ENCODE assay signal across 20 cellular contexts in the genomic region with DNA sequence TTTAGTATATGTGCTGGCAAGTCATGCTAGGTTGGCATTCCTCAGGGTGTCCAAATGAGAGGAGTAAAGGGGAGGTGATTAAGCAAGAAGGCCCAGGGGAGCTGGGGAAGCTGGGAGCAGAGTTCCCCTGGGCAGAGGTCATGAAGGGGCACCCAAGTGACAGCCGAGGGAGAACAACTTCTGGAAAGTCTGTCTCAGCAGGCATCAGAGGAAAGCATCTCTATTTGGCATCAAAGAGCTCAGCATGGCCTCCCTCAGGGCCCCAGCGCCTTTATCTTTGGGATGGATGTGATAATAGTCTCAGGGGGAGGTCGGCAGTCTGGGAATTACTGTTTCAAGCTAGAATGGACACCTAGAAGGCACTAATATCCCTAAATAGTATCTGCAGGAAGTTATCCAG. TPM values are rescaled to one million over a fixed set of nuclear protein-coding genes. Genes with fewer than 3 reads are reported as not detected.
DNase-seq lines count a peak whose midpoint lies in the region; ATAC-seq and TF ChIP-seq lines count a peak whose summit lies in the region.
"Had no signal": no experiment of that assay in that cellular context is flagged by ENCODE, and none has a peak within 500 bp of the region (broad histone marks: within the 10 kb centered on the region; RNA-seq: fewer than 3 reads in every experiment).

No MANE protein-coding gene starts in this region.

- no peak overlapping the region for H3K4me2 ChIP-seq in mesenchymal stem cell (ENCODE audit: low read length, poor library complexity, severe bottlenecking)

- no TSS peak for BruUV-seq in Panc1 (replicated peaks; lab: Mats Ljungman, UMichigan)

- CTCF ChIA-PET in activated CD4-positive, alpha-beta T cell treated with anti-CD3 and anti-CD28 coated beads, Interleukin-2, amount 10 ng/mL, durations not matched to agents 7 days and 5 days (lab: Charles Lee) = interaction anchor here (1.0 to 1.8 kb wide), 2 partner anchors 15 to 35 kb away, joined by 4 to 6 read pairs; no protein-coding TSS in a partner anchor
- CTCF ChIA-PET in Panc1 (lab: Charles Lee) = no interaction called here

- 28% methylated on average over 3 of the region's 3 CpGs for WGBS in mesenchymal stem cell

- no peak overlapping the region for H3K23ac ChIP-seq in mesenchymal stem cell (ENCODE audit: low read length in 2 of 2)

- H2BK5ac ChIP-seq in mesenchymal stem cell (ENCODE audit: low read depth, low read length, poor library complexity, severe bottlenecking) = no peak overlapping the region

- peak overlapping the region; percentile 41 for H2AK5ac ChIP-seq in mesenchymal stem cell (ENCODE audit: low read length, severe bottlenecking)

- no peak overlapping the region for H3K9ac ChIP-seq in mesenchymal stem cell (ENCODE audit: low read length)

- ATAC-seq in Panc1 (no peak), mucosa of descending colon (no peak)

- H3K4ac ChIP-seq in mesenchymal stem cell (ENCODE audit: low read depth in 1 of 2, low read length in 2 of 2) = no peak overlapping the region

- H2BK12ac ChIP-seq in mesenchymal stem cell (ENCODE audit: low read length in 2 of 2) = no peak overlapping the region

- peaks cover 17% of the 10 kb centered on the region for H3K4me1 Mint-ChIP-seq in activated CD4-positive, alpha-beta T cell treated with anti-CD3 and anti-CD28 coated beads, Interleukin-2, amount 10 ng/mL, durations not matched to agents 7 days and 5 days
- H3K4me1 Mint-ChIP-seq in activated CD4-positive, alpha-beta T cell treated with anti-CD3 and anti-CD28 coated beads, Interleukin-2, amount 10 ng/mL, durations not matched to agents 24 days and 14 days = peaks cover 20% of the 10 kb centered on the region
- peaks cover 22% of the 10 kb centered on the region for H3K4me1 Mint-ChIP-seq in progenitor cell of endocrine pancreas (ENCODE audit: low read depth)

- peaks cover 8% of the 10 kb centered on the region for H3K36me3 Mint-ChIP-seq in activated CD4-positive, alpha-beta T cell treated with anti-CD3 and anti-CD28 coated beads, Interleukin-2, amount 10 ng/mL, durations not matched to agents 7 days and 5 days (ENCODE audit: low read depth)
- peaks cover 12% of the 10 kb centered on the region for H3K36me3 Mint-ChIP-seq in activated CD4-positive, alpha-beta T cell treated with anti-CD3 and anti-CD28 coated beads, Interleukin-2, amount 10 ng/mL, durations not matched to agents 24 days and 14 days (ENCODE audit: low read depth)
- no peaks in the 10 kb centered on the region for H3K36me3 Mint-ChIP-seq in progenitor cell of endocrine pancreas (ENCODE audit: insufficient read depth)

- H3K18ac ChIP-seq in mesenchymal stem cell (ENCODE audit: low read depth in 1 of 2, low read length in 2 of 2) = no peak overlapping the region

- no peak overlapping the region for H4K8ac ChIP-seq in mesenchymal stem cell (ENCODE audit: low read length)

- in situ Hi-C loops in Panc1 (cut with HindIII; ENCODE audit: low pct_unique_long_range_greater_than_20kb, low sequenced_read_pairs) = no loop called here

- H3K9me3 Mint-ChIP-seq in activated CD4-positive, alpha-beta T cell treated with anti-CD3 and anti-CD28 coated beads, Interleukin-2, amount 10 ng/mL, durations not matched to agents 7 days and 5 days = no peaks in the 10 kb centered on the region
- H3K9me3 Mint-ChIP-seq in activated CD4-positive, alpha-beta T cell treated with anti-CD3 and anti-CD28 coated beads, Interleukin-2, amount 10 ng/mL, durations not matched to agents 24 days and 14 days = no peaks in the 10 kb centered on the region
- no peaks in the 10 kb centered on the region for H3K9me3 Mint-ChIP-seq in progenitor cell of endocrine pancreas (ENCODE audit: low read depth)
- H3K9me3 Mint-ChIP-seq: CD8-positive, alpha-beta memory T cell; IgD-negative memory B cell had no signal

- no peaks in the 10 kb centered on the region for H3K79me1 ChIP-seq in mesenchymal stem cell (replicated peaks; ENCODE audit: low read length, poor library complexity, severe bottlenecking)

- H2AFZ ChIP-seq in mesenchymal stem cell (ENCODE audit: low read depth, low read length) = no peak overlapping the region

- no peaks in the 10 kb centered on the region for H3K27me3 Mint-ChIP-seq in activated CD4-positive, alpha-beta T cell treated with anti-CD3 and anti-CD28 coated beads, Interleukin-2, amount 10 ng/mL, durations not matched to agents 7 days and 5 days
- H3K27me3 Mint-ChIP-seq in activated CD4-positive, alpha-beta T cell treated with anti-CD3 and anti-CD28 coated beads, Interleukin-2, amount 10 ng/mL, durations not matched to agents 24 days and 14 days = no peaks in the 10 kb centered on the region
- H3K27me3 Mint-ChIP-seq in progenitor cell of endocrine pancreas = no peaks in the 10 kb centered on the region
- H3K27me3 Mint-ChIP-seq: IgD-negative memory B cell had no signal

- H3K4me3 ChIP-seq in Panc1 (ENCODE audit: low read depth in 2 of 2, low read length in 2 of 2) (no peak overlapping the region), mesenchymal stem cell (ENCODE audit: insufficient read depth in 1 of 2, low read depth in 1 of 2, low read length in 2 of 2) (no peak overlapping the region), mucosa of descending colon (no peak overlapping the region)

- TF ChIP-seq CTCF in Panc1 (IDR thresholded peaks at IDR 0.05) = no peak
- no peak for TF ChIP-seq CTCF in progenitor cell of endocrine pancreas (IDR thresholded peaks at IDR 0.05; ENCODE audit: unreplicated experiment)
- no peak for TF ChIP-seq CTCF in mucosa of descending colon (IDR thresholded peaks at IDR 0.05)

- peak overlapping the region; percentile 7 for H3K27ac Mint-ChIP-seq in activated CD4-positive, alpha-beta T cell treated with anti-CD3 and anti-CD28 coated beads, Interleukin-2, amount 10 ng/mL, durations not matched to agents 7 days and 5 days
- no peak overlapping the region for H3K27ac Mint-ChIP-seq in activated CD4-positive, alpha-beta T cell treated with anti-CD3 and anti-CD28 coated beads, Interleukin-2, amount 10 ng/mL, durations not matched to agents 24 days and 14 days
- H3K27ac Mint-ChIP-seq in progenitor cell of endocrine pancreas = peak overlapping the region; percentile 29
- H3K27ac Mint-ChIP-seq: CD8-positive, alpha-beta memory T cell had no signal

- no peak overlapping the region for H2BK120ac ChIP-seq in mesenchymal stem cell (ENCODE audit: low read depth, low read length)

- POLR2A ChIA-PET in activated CD4-positive, alpha-beta T cell treated with anti-CD3 and anti-CD28 coated beads, Interleukin-2, amount 10 ng/mL, durations not matched to agents 7 days and 5 days (lab: Charles Lee) = no interaction called here
- POLR2A ChIA-PET in Panc1 (lab: Charles Lee) = interaction anchor here (0.6 kb wide), 1 partner anchor 9 kb away, joined by 7 read pairs; no protein-coding TSS in a partner anchor

- H4K91ac ChIP-seq in mesenchymal stem cell (ENCODE audit: low read length) = no peak overlapping the region

- no peaks in the 10 kb centered on the region for H3K27me3 ChIP-seq in Panc1 (ENCODE audit: control insufficient read depth, insufficient read depth, low read length)
- H3K27me3 ChIP-seq in mesenchymal stem cell (ENCODE audit: control insufficient read depth in 1 of 2, insufficient read depth in 1 of 2, low read length in 2 of 2) = no peaks in the 10 kb centered on the region

- no peak overlapping the region for H3K4me3 Mint-ChIP-seq in activated CD4-positive, alpha-beta T cell treated with anti-CD3 and anti-CD28 coated beads, Interleukin-2, amount 10 ng/mL, durations not matched to agents 7 days and 5 days
- no peak overlapping the region for H3K4me3 Mint-ChIP-seq in activated CD4-positive, alpha-beta T cell treated with anti-CD3 and anti-CD28 coated beads, Interleukin-2, amount 10 ng/mL, durations not matched to agents 24 days and 14 days
- H3K4me3 Mint-ChIP-seq in progenitor cell of endocrine pancreas (ENCODE audit: low read depth) = no peak overlapping the region
- H3K4me3 Mint-ChIP-seq: CD8-positive, alpha-beta memory T cell had no signal

- H3K27ac ChIP-seq in Panc1 (ENCODE audit: low read length) (peak overlapping the region; percentile 64), mesenchymal stem cell (ENCODE audit: low read length, poor library complexity, severe bottlenecking) (peak overlapping the region; percentile 11)

- H3K36me3 ChIP-seq in Panc1 (ENCODE audit: control insufficient read depth, insufficient read depth, low read length) (no peaks in the 10 kb centered on the region), mesenchymal stem cell (ENCODE audit: control insufficient read depth in 1 of 2, insufficient read depth in 2 of 2, low read depth in 1 of 2, low read length in 2 of 2) (no peaks in the 10 kb centered on the region), mucosa of descending colon (ENCODE audit: low read depth) (no peaks in the 10 kb centered on the region)

- no peak for DNase-seq in activated CD4-positive, alpha-beta T cell treated with anti-CD3 and anti-CD28 coated beads, Interleukin-2, amount 10 ng/mL, durations not matched to agents 7 days and 5 days
- DNase-seq in activated CD4-positive, alpha-beta T cell treated with anti-CD3 and anti-CD28 coated beads, Interleukin-2, amount 10 ng/mL, durations not matched to agents 24 days and 14 days = no peak
- DNase-seq in Panc1 (ENCODE audit: low read depth, low spot score) (no peak), mesenchymal stem cell (no peak), progenitor cell of endocrine pancreas (ENCODE audit: low spot score, unreplicated experiment) (no peak), SIG-M5 (lab: John Stamatoyannopoulos, UW) (no peak), hepatic stellate cell (ENCODE audit: low spot score) (no peak), mucosa of descending colon (no peak)
- DNase-seq: C1 segment of cervical spinal cord; CD8-positive, alpha-beta memory T cell; DMS53; EL; GOT3; Karpas-422; NCI-H1048; NCI-H1436; NCI-H2081; NCI-H446 treated with DMSO at 0.1 percent for 48 hours; SHP77 treated with DMSO at 0.1 percent for 48 hours had no signal

- H3K4me1 ChIP-seq in Panc1 (ENCODE audit: control insufficient read depth, insufficient read depth, low read length) (peaks cover 30% of the 10 kb centered on the region), mesenchymal stem cell (ENCODE audit: control insufficient read depth, insufficient read depth, low read depth, low read length) (peaks cover 16% of the 10 kb centered on the region), mucosa of descending colon (ENCODE audit: low read depth) (peaks cover 16% of the 10 kb centered on the region)

- H3K14ac ChIP-seq in mesenchymal stem cell (ENCODE audit: low read length in 2 of 2) = no peak overlapping the region

- intact Hi-C loops in activated CD4-positive, alpha-beta T cell treated with anti-CD3 and anti-CD28 coated beads, Interleukin-2, amount 10 ng/mL, durations not matched to agents 24 days and 14 days (cut with micrococcal nuclease) = no loop called here
- intact Hi-C loops in Panc1 (cut with micrococcal nuclease; ENCODE audit: unreplicated experiment) (no loop called here), mucosa of descending colon (cut with DNase I, micrococcal nuclease) (no loop called here)

- H3K9me3 ChIP-seq in Panc1 (ENCODE audit: control insufficient read depth, insufficient read depth, low read depth, low read length) = no peaks in the 10 kb centered on the region
- no peaks in the 10 kb centered on the region for H3K9me3 ChIP-seq in mesenchymal stem cell (ENCODE audit: control insufficient read depth, low read length)
- H3K9me3 ChIP-seq in mucosa of descending colon = no peaks in the 10 kb centered on the region

- H2BK15ac ChIP-seq in mesenchymal stem cell (ENCODE audit: low read depth, poor library complexity, severe bottlenecking) = no peak overlapping the region

RNA-seq across cellular contexts. Expression of a gene that starts 5.0 kb away (rescaled TPM):
- 1,000 to 10,000 TPM; 1,608 to 1,874 TPM for total RNA-seq in activated CD4-positive, alpha-beta T cell treated with anti-CD3 and anti-CD28 coated beads, Interleukin-2, amount 10 ng/mL, durations not matched to agents 7 days and 5 days
- 3,899 and 3,999 TPM in 2 replicates for total RNA-seq in activated CD4-positive, alpha-beta T cell treated with anti-CD3 and anti-CD28 coated beads, Interleukin-2, amount 10 ng/mL, durations not matched to agents 24 days and 14 days
- total RNA-seq in Panc1 (2021; ENCODE audit: unreplicated experiment) (2,480 TPM), progenitor cell of endocrine pancreas (444 and 493 TPM in 2 replicates), mucosa of descending colon (100 to 1,000 TPM; 383 to 734 (median 494) TPM)
- polyA plus RNA-seq in Panc1 (2012; ENCODE audit: insufficient read length) = 3,248 TPM
- 762 TPM for polyA plus RNA-seq in mesenchymal stem cell (2013, experiment 1 of 2)
- 753 TPM for polyA plus RNA-seq in mesenchymal stem cell (2013, experiment 2 of 2)
